9 cellular contexts compared by ENCODE assay signal in the genomic region with DNA sequence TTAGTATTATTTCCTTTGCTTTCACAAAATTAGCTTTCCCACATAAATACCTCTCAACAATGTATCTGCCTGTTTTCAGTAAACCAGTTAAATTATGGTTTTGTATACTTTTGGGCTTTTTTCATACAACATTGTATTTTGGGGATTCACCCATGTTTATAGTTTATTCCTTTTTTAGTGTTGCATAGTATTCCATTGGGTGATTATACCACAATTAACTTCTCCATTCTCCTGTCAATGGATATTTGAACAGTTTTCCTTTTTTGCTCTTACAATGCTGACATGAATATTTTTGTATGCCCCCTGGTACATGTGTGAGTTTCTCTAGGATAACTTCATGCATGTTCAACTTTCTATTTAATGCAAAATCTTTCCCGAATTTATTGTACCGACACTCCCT.
"Had no signal": no experiment of that assay in that cellular context is flagged by ENCODE, and none has a peak within 500 bp of the region (broad histone marks: within the 10 kb centered on the region; RNA-seq: fewer than 3 reads in every experiment).

No MANE protein-coding gene starts in this region.

- FAIRE-seq: HTR-8/SVneo had no signal

- DNase-seq: GM23248, GOT3, H7, IMR-90, KBM-7 had no signal

- H3K36me3 ChIP-seq: HAP-1 had no signal

- H3K9ac ChIP-seq: GM23248, KMS-11 had no signal

- H2AFZ ChIP-seq: GM23248 had no signal

- H3K4me2 ChIP-seq: KMS-11 had no signal

- H3K4me3 ChIP-seq: GM23248, HAP-1 had no signal

- H3K27ac ChIP-seq: GM23248, KMS-11 had no signal

- H3K4me1 ChIP-seq: HAP-1 had no signal

- H3K9me3 ChIP-seq: HAP-1 had no signal

- ATAC-seq: HCT116 had no signal
